ENCODE assay signal across 1 cellular context in genomic region chr5:154474957-154475334, GRCh38.
TF ChIP-seq lines count a peak whose summit lies in the region.

No MANE protein-coding gene starts in this region.

TF ChIP-seq in K562, 482 proteins besides CTCF, POLR2A, EP300 and RAD21 (continued from another document):
- TF ChIP-seq ARID3B (CRISPR knock-in tag; IDR thresholded peaks at IDR 0.05; ENCODE audit: borderline replicate concordance), result no peak
